Comparison of ENCODE assay signal across 17 cellular contexts in genomic region chr2:112021781-112022231, GRCh38. TPM values are rescaled to one million over a fixed set of nuclear protein-coding genes. Genes with fewer than 3 reads are reported as not detected.
DNase-seq lines count a peak whose midpoint lies in the region; FAIRE-seq and TF ChIP-seq lines count a peak whose summit lies in the region.
"Had no signal": no experiment of that assay in that cellular context is flagged by ENCODE, and none has a peak within 500 bp of the region (broad histone marks: within the 10 kb centered on the region; RNA-seq: fewer than 3 reads in every experiment).

No MANE protein-coding gene starts in this region.

- no peaks in the 10 kb centered on the region for H3K9me2 ChIP-seq in OCI-LY7 (ENCODE audit: insufficient read depth, low read length)

- TF ChIP-seq CTCF in astrocyte of the spinal cord (IDR thresholded peaks at IDR 0.05; ENCODE audit: low read depth, low read length) (no peak), OCI-LY7 (conservative IDR thresholded peaks at IDR 0.05; ENCODE audit: low read length) (no peak)

- no peak overlapping the region for H2BK5ac ChIP-seq in mesenchymal stem cell (ENCODE audit: low read depth, low read length, poor library complexity, severe bottlenecking)

- H3K27ac ChIP-seq in mesenchymal stem cell (ENCODE audit: low read length, poor library complexity, severe bottlenecking) (no peak overlapping the region), OCI-LY7 (ENCODE audit: low read depth, low read length, poor library complexity, severe bottlenecking) (no peak overlapping the region)
- H3K27ac ChIP-seq: prostate gland, testis had no signal

- H3K4me3 ChIP-seq in astrocyte of the spinal cord (ENCODE audit: low read depth, low read length), result no peak overlapping the region
- H3K4me3 ChIP-seq in mesenchymal stem cell (ENCODE audit: insufficient read depth in 1 of 2, low read depth in 1 of 2, low read length in 2 of 2), result no peak overlapping the region
- no peak overlapping the region for H3K4me3 ChIP-seq in OCI-LY7 (ENCODE audit: low read depth, low read length, poor library complexity, severe bottlenecking)
- H3K4me3 ChIP-seq: heart right ventricle, prostate gland, testis had no signal

- no peak overlapping the region for H4K8ac ChIP-seq in mesenchymal stem cell (ENCODE audit: low read length)

- H3K9me3 ChIP-seq in mesenchymal stem cell (ENCODE audit: control insufficient read depth, low read length), result no peaks in the 10 kb centered on the region
- no peaks in the 10 kb centered on the region for H3K9me3 ChIP-seq in OCI-LY7 (ENCODE audit: low read length)
- H3K9me3 ChIP-seq: BE2C, heart right ventricle, prostate gland, testis had no signal

- H3K4me2 ChIP-seq in mesenchymal stem cell (ENCODE audit: low read length, poor library complexity, severe bottlenecking) (no peak overlapping the region), OCI-LY7 (ENCODE audit: low read length) (no peak overlapping the region)

- FAIRE-seq in GM19239 (lab: Jason Lieb, UNC), result no peak

- H3K4me1 ChIP-seq in mesenchymal stem cell (ENCODE audit: control insufficient read depth, insufficient read depth, low read depth, low read length) (peaks cover 2% of the 10 kb centered on the region), OCI-LY7 (ENCODE audit: insufficient read depth, low read length, poor library complexity, severe bottlenecking) (no peaks in the 10 kb centered on the region)
- H3K4me1 ChIP-seq: prostate gland had no signal

- 78% methylated on average over 8 of the region's 8 CpGs for WGBS in mesenchymal stem cell

- no peak overlapping the region for H3K18ac ChIP-seq in mesenchymal stem cell (ENCODE audit: low read depth in 1 of 2, low read length in 2 of 2)

- CTCF ChIA-PET in OCI-LY7 (lab: Charles Lee; ENCODE audit: unreplicated experiment), result no interaction called here

- H3K23ac ChIP-seq in mesenchymal stem cell (ENCODE audit: low read length in 2 of 2), result no peak overlapping the region

- no peak overlapping the region for H3K4ac ChIP-seq in mesenchymal stem cell (ENCODE audit: low read depth in 1 of 2, low read length in 2 of 2)

- no TSS peak for BruUV-seq in OCI-LY7 (replicated peaks; lab: Mats Ljungman, UMichigan)

- H3K9ac ChIP-seq in mesenchymal stem cell (ENCODE audit: low read length), result no peak overlapping the region

- in situ Hi-C loops in astrocyte of the spinal cord (cut with HindIII; ENCODE audit: low sequenced_read_pairs), result no loop called here

- H4K91ac ChIP-seq in mesenchymal stem cell (ENCODE audit: low read length), result no peak overlapping the region

- no peaks in the 10 kb centered on the region for H4K20me1 ChIP-seq in OCI-LY7 (ENCODE audit: insufficient read depth, low read length)

- POLR2A ChIA-PET in OCI-LY7 (lab: Charles Lee), result no interaction called here

- no peak overlapping the region for H2BK12ac ChIP-seq in mesenchymal stem cell (ENCODE audit: low read length in 2 of 2)

- peak; percentile 44 for DNase-seq in EH (ENCODE audit: low read depth)
- peak; percentile 70 for DNase-seq in M059J (ENCODE audit: low read depth)
- DNase-seq in astrocyte of the spinal cord (ENCODE audit: low read depth, low spot score), result peak; percentile 17
- peak; percentile 64 for DNase-seq in mesenchymal stem cell
- DNase-seq in middle frontal gyrus (ENCODE audit: extremely low spot score, low spot score), result no peak
- DNase-seq in OCI-LY7 (ENCODE audit: low spot score), result no peak
- no peak for DNase-seq in GM19239 (ENCODE audit: insufficient read length, low spot score)
- no peak for DNase-seq in stimulated activated CD4-positive, alpha-beta T cell treated with anti-CD3 and anti-CD28 coated beads, Interleukin-4, amount 100 ng/mL, for 1 hour
- DNase-seq: activated CD4-positive, CD25-positive, alpha-beta regulatory T cell treated with anti-CD3 and anti-CD28 coated beads, Interleukin-2, amount 50 U/mL, for 72 hours; activated CD8-positive, alpha-beta memory T cell treated with anti-CD3 and anti-CD28 coated beads, Interleukin-2, amount 50 U/mL, for 4 hours; activated naive CD4-positive, alpha-beta T cell treated with anti-CD3 and anti-CD28 coated beads for 36 hours; BE2C; DMS53; H9; heart right ventricle; testis had no signal

- no peaks in the 10 kb centered on the region for H3K79me1 ChIP-seq in mesenchymal stem cell (replicated peaks; ENCODE audit: low read length, poor library complexity, severe bottlenecking)

- no peak overlapping the region for H3K14ac ChIP-seq in mesenchymal stem cell (ENCODE audit: low read length in 2 of 2)

- no peaks in the 10 kb centered on the region for H3K79me2 ChIP-seq in OCI-LY7 (ENCODE audit: insufficient read depth, low read depth, low read length)

- H3K27me3 ChIP-seq in mesenchymal stem cell (ENCODE audit: control insufficient read depth in 1 of 2, insufficient read depth in 1 of 2, low read length in 2 of 2), result peaks cover 0 to 33% of the 10 kb centered on the region in 2 experiments
- H3K27me3 ChIP-seq: BE2C, heart right ventricle, testis had no signal

- H2AK5ac ChIP-seq in mesenchymal stem cell (ENCODE audit: low read length, severe bottlenecking), result no peak overlapping the region

- H3K36me3 ChIP-seq in mesenchymal stem cell (ENCODE audit: control insufficient read depth in 1 of 2, insufficient read depth in 2 of 2, low read depth in 1 of 2, low read length in 2 of 2), result peaks cover 0 to 33% of the 10 kb centered on the region in 2 experiments
- H3K36me3 ChIP-seq in OCI-LY7 (ENCODE audit: insufficient read depth, low read length), result no peaks in the 10 kb centered on the region
- H3K36me3 ChIP-seq: BE2C, prostate gland had no signal

- no peak overlapping the region for H2AFZ ChIP-seq in mesenchymal stem cell (ENCODE audit: low read depth, low read length)
- H2AFZ ChIP-seq in OCI-LY7 (ENCODE audit: low read length), result no peak overlapping the region

- H2BK120ac ChIP-seq in mesenchymal stem cell (ENCODE audit: low read depth, low read length), result no peak overlapping the region

- intact Hi-C loops in OCI-LY7 (cut with micrococcal nuclease; ENCODE audit: unreplicated experiment), result no loop called here

- no peak overlapping the region for H2BK15ac ChIP-seq in mesenchymal stem cell (ENCODE audit: low read depth, poor library complexity, severe bottlenecking)

RNA-seq across cellular contexts. Expression of gene TMEM87B, which starts 33.3 kb away (rescaled TPM):
- 21.9 and 27.3 TPM in 2 replicates for total RNA-seq in M059J (2014; rRNA removed; shearing (Covaris generic))
- 30.8 TPM for polyA plus RNA-seq in mesenchymal stem cell (2013, experiment 1 of 2)
- polyA plus RNA-seq in mesenchymal stem cell (2013, experiment 2 of 2), result 35.7 TPM
- 9.1 and 13.9 TPM in 2 replicates for total RNA-seq in OCI-LY7 (2014; rRNA removed; shearing (Covaris generic))
- 22.8 TPM in 2 replicates for total RNA-seq in OCI-LY7 (2022)

Comparison
In these comparisons a context has a peak if more than half of its experiments do, and no peak if none do; other contexts are left out.
1. DNase-seq: peak in EH (single experiment), M059J (single experiment), astrocyte of the spinal cord (single experiment) and mesenchymal stem cell (single experiment); none in middle frontal gyrus (single experiment), OCI-LY7 (single experiment), GM19239 (single experiment) and stimulated activated CD4-positive, alpha-beta T cell treated with anti-CD3 and anti-CD28 coated beads, Interleukin-4, amount 100 ng/mL, for 1 hour (single experiment).